ENCODE assay signal across 9 cellular contexts in genomic region chr20:62622877-62623487, GRCh38. TPM values are rescaled to one million over a fixed set of nuclear protein-coding genes. Genes with fewer than 3 reads are reported as not detected.
DNase-seq lines count a peak whose midpoint lies in the region; ATAC-seq lines count a peak whose summit lies in the region.
"Had no signal": no experiment of that assay in that cellular context is flagged by ENCODE, and none has a peak within 500 bp of the region (broad histone marks: within the 10 kb centered on the region; RNA-seq: fewer than 3 reads in every experiment).

No MANE protein-coding gene starts in this region.

- no peaks in the 10 kb centered on the region for H3K36me3 Mint-ChIP-seq in activated CD8-positive, alpha-beta T cell treated with anti-CD3 and anti-CD28 coated beads, Interleukin-2, amount 10 ng/mL, durations not matched to agents 7 days and 5 days (ENCODE audit: low read depth)
- H3K36me3 Mint-ChIP-seq in immature natural killer cell, result no peaks in the 10 kb centered on the region
- no peaks in the 10 kb centered on the region for H3K36me3 Mint-ChIP-seq in stimulated activated naive CD8-positive, alpha-beta T cell treated with anti-CD3 and anti-CD28 coated beads, Interleukin-15, Interleukin-2, amounts not matched to agents 100 ng/mL and 50 ng/mL, for 24 hours (ENCODE audit: low read depth)

- DNase-seq in activated CD8-positive, alpha-beta T cell treated with anti-CD3 and anti-CD28 coated beads, Interleukin-2, amount 10 ng/mL, durations not matched to agents 7 days and 5 days, result no peak
- no peak for DNase-seq in immature natural killer cell
- DNase-seq in activated gamma-delta T cell treated with Interleukin-2 at 50 U/mL for 16 hours, result no peak
- no peak for DNase-seq in globus pallidus (ENCODE audit: low spot score)
- DNase-seq in NCI-H82 treated with DMSO at 0.1 percent for 48 hours (lab: John Stamatoyannopoulos, UW; ENCODE audit: unreplicated experiment), result no peak
- DNase-seq: retina had no signal

- ATAC-seq in HG02970 (IDR thresholded peaks at IDR 0.05; ENCODE audit: low FRiP score, unreplicated experiment), result peak; percentile 1
- ATAC-seq in activated CD8-positive, alpha-beta T cell treated with anti-CD3 and anti-CD28 coated beads, Interleukin-2, amount 10 ng/mL, durations not matched to agents 7 days and 5 days, result peak; percentile 1
- ATAC-seq in HG03571 (IDR thresholded peaks at IDR 0.05; ENCODE audit: unreplicated experiment), result no peak

- H3K9me3 Mint-ChIP-seq in activated CD8-positive, alpha-beta T cell treated with anti-CD3 and anti-CD28 coated beads, Interleukin-2, amount 10 ng/mL, durations not matched to agents 7 days and 5 days (ENCODE audit: insufficient read depth), result no peaks in the 10 kb centered on the region
- no peaks in the 10 kb centered on the region for H3K9me3 Mint-ChIP-seq in immature natural killer cell
- no peaks in the 10 kb centered on the region for H3K9me3 Mint-ChIP-seq in stimulated activated naive CD8-positive, alpha-beta T cell treated with anti-CD3 and anti-CD28 coated beads, Interleukin-15, Interleukin-2, amounts not matched to agents 100 ng/mL and 50 ng/mL, for 24 hours

- POLR2A ChIA-PET in activated CD8-positive, alpha-beta T cell treated with anti-CD3 and anti-CD28 coated beads, Interleukin-2, amount 10 ng/mL, durations not matched to agents 7 days and 5 days (lab: Charles Lee), result interaction anchor here (0.8 to 1.9 kb wide), 10 partner anchors 11 to 216 kb away, joined by 3 to 18 read pairs (median 5); partner anchors contain the start of gene SLCO4A1

- no peaks in the 10 kb centered on the region for H3K27me3 Mint-ChIP-seq in activated CD8-positive, alpha-beta T cell treated with anti-CD3 and anti-CD28 coated beads, Interleukin-2, amount 10 ng/mL, durations not matched to agents 7 days and 5 days (ENCODE audit: low read depth)
- peaks cover 0 to 2% (median 0%) of the 10 kb centered on the region in 3 donors for H3K27me3 Mint-ChIP-seq in immature natural killer cell (ENCODE audit: low read depth in 3 of 3)
- H3K27me3 Mint-ChIP-seq in stimulated activated naive CD8-positive, alpha-beta T cell treated with anti-CD3 and anti-CD28 coated beads, Interleukin-15, Interleukin-2, amounts not matched to agents 100 ng/mL and 50 ng/mL, for 24 hours, result no peaks in the 10 kb centered on the region

- CTCF ChIA-PET in activated CD8-positive, alpha-beta T cell treated with anti-CD3 and anti-CD28 coated beads, Interleukin-2, amount 10 ng/mL, durations not matched to agents 7 days and 5 days (lab: Charles Lee), result interaction anchor here (1.0 to 2.3 kb wide), 9 partner anchors 9 to 236 kb away, joined by 3 to 15 read pairs (median 5); partner anchors contain the start of genes RPS21 and SLCO4A1

- peak overlapping the region; percentile 73 for H3K4me3 Mint-ChIP-seq in activated CD8-positive, alpha-beta T cell treated with anti-CD3 and anti-CD28 coated beads, Interleukin-2, amount 10 ng/mL, durations not matched to agents 7 days and 5 days
- peak overlapping the region in 4 of 5 donors; percentile 63 to 71 (median 67) for H3K4me3 Mint-ChIP-seq in immature natural killer cell
- H3K4me3 Mint-ChIP-seq in stimulated activated naive CD8-positive, alpha-beta T cell treated with anti-CD3 and anti-CD28 coated beads, Interleukin-15, Interleukin-2, amounts not matched to agents 100 ng/mL and 50 ng/mL, for 24 hours, result peak overlapping the region; percentile 76

- H3K27ac Mint-ChIP-seq in activated CD8-positive, alpha-beta T cell treated with anti-CD3 and anti-CD28 coated beads, Interleukin-2, amount 10 ng/mL, durations not matched to agents 7 days and 5 days, result peak overlapping the region; percentile 95
- H3K27ac Mint-ChIP-seq in immature natural killer cell, result peak overlapping the region; percentile 17 to 81 (median 65)
- H3K27ac Mint-ChIP-seq in stimulated activated naive CD8-positive, alpha-beta T cell treated with anti-CD3 and anti-CD28 coated beads, Interleukin-15, Interleukin-2, amounts not matched to agents 100 ng/mL and 50 ng/mL, for 24 hours, result peak overlapping the region; percentile 98

- H3K4me1 Mint-ChIP-seq in activated CD8-positive, alpha-beta T cell treated with anti-CD3 and anti-CD28 coated beads, Interleukin-2, amount 10 ng/mL, durations not matched to agents 7 days and 5 days (ENCODE audit: low read depth), result peaks cover 57% of the 10 kb centered on the region
- H3K4me1 Mint-ChIP-seq in immature natural killer cell, result peaks cover 31 to 37% of the 10 kb centered on the region in 2 donors
- peaks cover 53% of the 10 kb centered on the region for H3K4me1 Mint-ChIP-seq in stimulated activated naive CD8-positive, alpha-beta T cell treated with anti-CD3 and anti-CD28 coated beads, Interleukin-15, Interleukin-2, amounts not matched to agents 100 ng/mL and 50 ng/mL, for 24 hours (ENCODE audit: low read depth)

RNA-seq across cellular contexts. Expression of gene SLCO4A1, which starts 19.3 kb away (rescaled TPM):
- total RNA-seq in activated CD8-positive, alpha-beta T cell treated with anti-CD3 and anti-CD28 coated beads, Interleukin-2, amount 10 ng/mL, durations not matched to agents 7 days and 5 days, result 10 to 100 TPM; 79.4 to 79.9 TPM
- under 1 TPM in 2 of 3 donors, not detected in 1; 0.34 to 0.40 TPM for polyA plus RNA-seq in immature natural killer cell
